Comparison of ENCODE assay signal across 12 cellular contexts in the genomic region with DNA sequence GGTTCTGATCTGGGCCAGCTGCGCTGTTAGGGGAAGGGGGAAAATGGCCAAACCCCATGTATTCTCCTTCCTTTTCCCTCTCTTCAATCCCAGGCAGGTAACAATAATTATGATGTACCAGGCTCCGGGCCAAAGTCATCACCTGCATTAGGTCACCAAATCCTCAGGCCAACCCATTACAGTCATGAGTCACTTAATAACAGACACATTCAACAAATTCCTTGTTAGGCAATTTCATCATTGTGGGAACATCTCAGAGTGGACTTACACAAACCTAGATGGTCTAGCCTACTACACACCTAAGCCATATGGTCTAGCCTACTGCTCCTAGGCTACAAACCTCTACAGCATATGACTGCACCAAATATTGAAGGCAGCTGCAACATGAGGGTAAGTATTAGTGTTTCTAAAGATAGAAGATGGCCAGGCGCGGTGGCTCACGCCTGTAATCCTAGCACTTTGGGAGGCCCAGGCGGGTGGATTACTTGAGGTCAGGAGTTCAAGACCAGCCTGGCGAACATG. TPM values are rescaled to one million over a fixed set of nuclear protein-coding genes. Genes with fewer than 3 reads are reported as not detected.
DNase-seq lines count a peak whose midpoint lies in the region; FAIRE-seq and TF ChIP-seq lines count a peak whose summit lies in the region.
"Had no signal": no experiment of that assay in that cellular context is flagged by ENCODE, and none has a peak within 500 bp of the region (broad histone marks: within the 10 kb centered on the region; RNA-seq: fewer than 3 reads in every experiment).

No MANE protein-coding gene starts in this region.

- H3K9me3 Mint-ChIP-seq in astrocyte (ENCODE audit: unreplicated experiment), result peaks cover 2% of the 10 kb centered on the region
- H3K9me3 Mint-ChIP-seq: activated naive CD8-positive, alpha-beta T cell treated with anti-CD3 and anti-CD28 coated beads, Interleukin-2, amount 10 ng/mL, durations not matched to agents 7 days and 5 days; stimulated activated memory B cell treated with anti-CD40 and anti-IgM and Interleukin-4, amounts not matched to agents 10 μg/mL and 1 μg/mL and 100 μg/mL, for 72 hours had no signal

- TF ChIP-seq POLR2A in thyroid gland (IDR thresholded peaks at IDR 0.05), result no peak

- peaks cover 8% of the 10 kb centered on the region for H3K36me3 ChIP-seq in astrocyte (ENCODE audit: insufficient read depth, low read length)
- H3K36me3 ChIP-seq in thyroid gland, result peaks cover 0 to 5% of the 10 kb centered on the region in 2 donors

- FAIRE-seq in astrocyte (lab: Jason Lieb, UNC), result no peak

- no peaks in the 10 kb centered on the region for H3K27me3 Mint-ChIP-seq in astrocyte (ENCODE audit: low read depth, unreplicated experiment)

- TF ChIP-seq CTCF in astrocyte (IDR thresholded peaks at IDR 0.05; ENCODE audit: insufficient read depth, low read depth, low read length), result no peak
- no peak for TF ChIP-seq CTCF in thyroid gland (IDR thresholded peaks at IDR 0.05)

- H3K4me2 ChIP-seq in astrocyte (ENCODE audit: low read length), result no peak overlapping the region

- H3K27ac ChIP-seq in astrocyte (ENCODE audit: low read depth, low read length) (no peak overlapping the region), thyroid gland (peak overlapping the region in 2 of 3 donors; percentile 100)
- H3K27ac ChIP-seq: WERI-Rb-1 had no signal

- H3K9me3 ChIP-seq in astrocyte (ENCODE audit: insufficient read depth, low read depth, low read length) (no peaks in the 10 kb centered on the region), thyroid gland (no peaks in the 10 kb centered on the region)

- no peak overlapping the region for H3K9ac ChIP-seq in astrocyte (ENCODE audit: low read length)

- no peaks in the 10 kb centered on the region for H3K27me3 ChIP-seq in astrocyte (ENCODE audit: insufficient read depth, low read length)
- H3K27me3 ChIP-seq in thyroid gland, result no peaks in the 10 kb centered on the region

- H3K4me1 Mint-ChIP-seq in astrocyte (ENCODE audit: low read depth, unreplicated experiment), result peaks cover 22% of the 10 kb centered on the region

- H3K79me2 ChIP-seq in astrocyte (ENCODE audit: insufficient read depth, low read length), result peaks cover 18% of the 10 kb centered on the region

- H2AFZ ChIP-seq in astrocyte (ENCODE audit: low read depth, low read length), result no peak overlapping the region

- peaks cover 26% of the 10 kb centered on the region for H3K4me1 ChIP-seq in astrocyte (ENCODE audit: insufficient read depth, low read length)
- H3K4me1 ChIP-seq in thyroid gland, result peaks cover 36 to 67% of the 10 kb centered on the region in 2 donors

- WGBS in thyroid gland, 2 donors, result 90 to 96% methylated on average over 7 of the region's 7 CpGs

- DNase-seq in M059J (ENCODE audit: low read depth) (peak; percentile 90), astrocyte (ENCODE audit: low read depth) (peak; percentile 87), glomerular visceral epithelial cell (ENCODE audit: extremely low spot score) (peak; percentile 69), thyroid gland (peak; percentile 39 to 65), NCI-H1694 (lab: John Stamatoyannopoulos, UW) (no peak), dedifferentiated amniotic fluid mesenchymal stem cell (ENCODE audit: extremely low spot score) (no peak), C1 segment of cervical spinal cord (lab: John Stamatoyannopoulos, UW) (no peak)
- DNase-seq: activated naive CD8-positive, alpha-beta T cell treated with anti-CD3 and anti-CD28 coated beads, Interleukin-2, amount 10 ng/mL, durations not matched to agents 7 days and 5 days; NCI-H524; retina; WERI-Rb-1 had no signal

- H3K36me3 Mint-ChIP-seq in astrocyte (ENCODE audit: low read depth, unreplicated experiment), result peaks cover 3% of the 10 kb centered on the region
- H3K36me3 Mint-ChIP-seq: stimulated activated memory B cell treated with anti-CD40 and anti-IgM and Interleukin-4, amounts not matched to agents 10 μg/mL and 1 μg/mL and 100 μg/mL, for 72 hours had no signal

- H3K4me3 Mint-ChIP-seq in astrocyte (ENCODE audit: unreplicated experiment), result no peak overlapping the region
- H3K4me3 Mint-ChIP-seq: activated naive CD8-positive, alpha-beta T cell treated with anti-CD3 and anti-CD28 coated beads, Interleukin-2, amount 10 ng/mL, durations not matched to agents 7 days and 5 days; stimulated activated memory B cell treated with anti-CD40 and anti-IgM and Interleukin-4, amounts not matched to agents 10 μg/mL and 1 μg/mL and 100 μg/mL, for 72 hours had no signal

- intact Hi-C loops in thyroid gland (cut with DNase I), result no loop called here

- peaks cover 19% of the 10 kb centered on the region for H4K20me1 ChIP-seq in astrocyte (ENCODE audit: insufficient read depth, low read length)

- H3K4me3 ChIP-seq in astrocyte (ENCODE audit: insufficient read depth, low read depth, low read length) (no peak overlapping the region), thyroid gland (replicated peaks in 1 of 3) (no peak overlapping the region)

- peak overlapping the region; percentile 10 for H3K27ac Mint-ChIP-seq in astrocyte (ENCODE audit: unreplicated experiment)
- H3K27ac Mint-ChIP-seq: activated naive CD8-positive, alpha-beta T cell treated with anti-CD3 and anti-CD28 coated beads, Interleukin-2, amount 10 ng/mL, durations not matched to agents 7 days and 5 days; stimulated activated memory B cell treated with anti-CD40 and anti-IgM and Interleukin-4, amounts not matched to agents 10 μg/mL and 1 μg/mL and 100 μg/mL, for 72 hours had no signal

RNA-seq across cellular contexts. Expression of gene HSPB1, which starts 2.2 kb away (rescaled TPM):
- total RNA-seq in M059J (2014; rRNA removed; shearing (Covaris generic)), result 204 and 265 TPM in 2 replicates
- total RNA-seq in astrocyte (933 and 1,069 TPM in 2 replicates), thyroid gland (100 to 1,000 TPM; 388 to 879 (median 551) TPM)

RNA-seq across cellular contexts. Expression of gene YWHAG, which starts 58.5 kb away (rescaled TPM):
- total RNA-seq in M059J (2014; rRNA removed; shearing (Covaris generic)), result 131 and 133 TPM in 2 replicates
- total RNA-seq in astrocyte (344 and 351 TPM in 2 replicates), thyroid gland (10 to 100 TPM; 37.4 to 43.4 (median 41.4) TPM)

Comparison
In these comparisons a context has a peak if more than half of its experiments do, and no peak if none do; other contexts are left out.
1. DNase-seq: peak in M059J (single experiment), astrocyte (single experiment), glomerular visceral epithelial cell (single experiment) and thyroid gland (2 of 2); none in NCI-H1694 (single experiment), dedifferentiated amniotic fluid mesenchymal stem cell (single experiment) and C1 segment of cervical spinal cord (0 of 14).